ENCODE assay signal across 1 cellular context in genomic region chr3:185992801-185993467, GRCh38.
TF ChIP-seq lines count a peak whose summit lies in the region.

No MANE protein-coding gene starts in this region.

TF ChIP-seq in GM23338, 12 proteins besides CTCF, POLR2A, EP300 and RAD21 (continued from another document):
- TF ChIP-seq ZNF462 (CRISPR knock-in tag; IDR thresholded peaks at IDR 0.05) (no peak), JUNB (IDR thresholded peaks at IDR 0.05; ENCODE audit: unreplicated experiment) (no peak), REST (IDR thresholded peaks at IDR 0.05; ENCODE audit: unreplicated experiment) (no peak), EZH2 (IDR thresholded peaks at IDR 0.05; ENCODE audit: low read depth, unreplicated experiment) (no peak), POLR2AphosphoS5 (IDR thresholded peaks at IDR 0.05; ENCODE audit: low read depth) (no peak), NANOG (IDR thresholded peaks at IDR 0.05; ENCODE audit: borderline replicate concordance) (no peak)
